Comparison of ENCODE assay signal across 26 cellular contexts in genomic region chr13:109191422-109191821, GRCh38.
"Had no signal": no experiment of that assay in that cellular context is flagged by ENCODE, and none has a peak within 500 bp of the region (broad histone marks: within the 10 kb centered on the region; RNA-seq: fewer than 3 reads in every experiment).

No MANE protein-coding gene starts in this region.

- H3K36me3 Mint-ChIP-seq: activated naive CD4-positive, alpha-beta T cell treated with anti-CD3 and anti-CD28 coated beads, Interleukin-2, amount 50 U/mL, for 24 hours; memory B cell; naive thymus-derived CD8-positive, alpha-beta T cell; stimulated activated effector memory CD8-positive, alpha-beta T cell treated with anti-CD3 and anti-CD28 coated beads, Interleukin-12 subunit alpha, Interleukin-12 subunit beta, amount 100 ng/mL, for 72 hours had no signal

- FAIRE-seq: small intestine had no signal

- H3K4me3 Mint-ChIP-seq: activated B cell treated with CpG ODN at 0.5 μM for 24 hours; activated CD8-positive, alpha-beta T cell treated with anti-CD3 and anti-CD28 coated beads for 36 hours; activated naive CD4-positive, alpha-beta T cell treated with anti-CD3 and anti-CD28 coated beads, Interleukin-2, amount 50 U/mL, for 24 hours; activated naive CD8-positive, alpha-beta T cell treated with anti-CD3 and anti-CD28 coated beads, Interleukin-2, amount 50 U/mL, for 24 hours; activated T-cell treated with anti-CD3 and anti-CD28 coated beads, Interleukin-2, amount 50 U/mL, for 4 hours; activated T-helper 17 cell treated with anti-CD3 and anti-CD28 coated beads, Interleukin-2, amount 50 U/mL, for 72 hours; central memory CD8-positive, alpha-beta T cell; dendritic cell treated with granulocyte-macrophage colony-stimulating factor and Interleukin-4, amounts not matched to agents 40 ng/mL and 50 ng/mL, for 4 days; endodermal cell; memory B cell; naive thymus-derived CD8-positive, alpha-beta T cell; stimulated activated effector memory CD8-positive, alpha-beta T cell treated with anti-CD3 and anti-CD28 coated beads, Interleukin-12 subunit alpha, Interleukin-12 subunit beta, amount 100 ng/mL, for 72 hours; stimulated activated naive CD8-positive, alpha-beta T cell treated with anti-CD3 and anti-CD28 coated beads, Interleukin-15, amount 100 ng/mL, for 72 hours; T-helper 2 cell treated with Interferon-gamma antibody and Interleukin-4, amounts not matched to agents 5 μg/mL and 100 μg/mL, for 36 hours had no signal

- H3K4me3 ChIP-seq: breast epithelium, sigmoid colon, upper lobe of left lung, vagina had no signal

- ATAC-seq: activated CD8-positive, alpha-beta T cell treated with anti-CD3 and anti-CD28 coated beads for 36 hours; activated naive CD8-positive, alpha-beta T cell treated with anti-CD3 and anti-CD28 coated beads, Interleukin-2, amount 50 U/mL, for 24 hours; activated T-cell treated with anti-CD3 and anti-CD28 coated beads, Interleukin-2, amount 50 U/mL, for 4 hours; activated T-helper 17 cell treated with anti-CD3 and anti-CD28 coated beads, Interleukin-2, amount 50 U/mL, for 72 hours; esophagus mucosa; foreskin keratinocyte; naive thymus-derived CD8-positive, alpha-beta T cell; stimulated activated effector memory CD8-positive, alpha-beta T cell treated with anti-CD3 and anti-CD28 coated beads, Interleukin-12 subunit alpha, Interleukin-12 subunit beta, amount 100 ng/mL, for 72 hours; stimulated activated naive CD8-positive, alpha-beta T cell treated with anti-CD3 and anti-CD28 coated beads, Interleukin-15, amount 100 ng/mL, for 72 hours had no signal

- H3K27ac ChIP-seq: breast epithelium, foreskin keratinocyte, sigmoid colon, upper lobe of left lung, vagina had no signal

- H3K4me1 Mint-ChIP-seq: activated B cell treated with CpG ODN at 0.5 μM for 24 hours; activated naive CD4-positive, alpha-beta T cell treated with anti-CD3 and anti-CD28 coated beads, Interleukin-2, amount 50 U/mL, for 24 hours; activated naive CD8-positive, alpha-beta T cell treated with anti-CD3 and anti-CD28 coated beads, Interleukin-2, amount 50 U/mL, for 24 hours; activated T-helper 17 cell treated with anti-CD3 and anti-CD28 coated beads, Interleukin-2, amount 50 U/mL, for 72 hours; central memory CD8-positive, alpha-beta T cell; memory B cell; naive thymus-derived CD8-positive, alpha-beta T cell; stimulated activated effector memory CD8-positive, alpha-beta T cell treated with anti-CD3 and anti-CD28 coated beads, Interleukin-12 subunit alpha, Interleukin-12 subunit beta, amount 100 ng/mL, for 72 hours; stimulated activated naive CD8-positive, alpha-beta T cell treated with anti-CD3 and anti-CD28 coated beads, Interleukin-15, amount 100 ng/mL, for 72 hours had no signal

- H3K36me3 ChIP-seq: breast epithelium, sigmoid colon, upper lobe of left lung, vagina had no signal

- H3K9me3 ChIP-seq: breast epithelium, sigmoid colon, upper lobe of left lung, vagina had no signal

- H3K27ac Mint-ChIP-seq: activated B cell treated with CpG ODN at 0.5 μM for 24 hours; activated CD8-positive, alpha-beta T cell treated with anti-CD3 and anti-CD28 coated beads for 36 hours; activated naive CD4-positive, alpha-beta T cell treated with anti-CD3 and anti-CD28 coated beads, Interleukin-2, amount 50 U/mL, for 24 hours; activated naive CD8-positive, alpha-beta T cell treated with anti-CD3 and anti-CD28 coated beads, Interleukin-2, amount 50 U/mL, for 24 hours; activated T-helper 17 cell treated with anti-CD3 and anti-CD28 coated beads, Interleukin-2, amount 50 U/mL, for 72 hours; dendritic cell treated with granulocyte-macrophage colony-stimulating factor and Interleukin-4, amounts not matched to agents 40 ng/mL and 50 ng/mL, for 4 days; endodermal cell; memory B cell; naive thymus-derived CD8-positive, alpha-beta T cell; stimulated activated effector memory CD8-positive, alpha-beta T cell treated with anti-CD3 and anti-CD28 coated beads, Interleukin-12 subunit alpha, Interleukin-12 subunit beta, amount 100 ng/mL, for 72 hours; stimulated activated naive CD8-positive, alpha-beta T cell treated with anti-CD3 and anti-CD28 coated beads, Interleukin-15, amount 100 ng/mL, for 72 hours; T-helper 2 cell treated with Interferon-gamma antibody and Interleukin-4, amounts not matched to agents 5 μg/mL and 100 μg/mL, for 36 hours had no signal

- H3K27me3 ChIP-seq: breast epithelium, foreskin keratinocyte, sigmoid colon, upper lobe of left lung, vagina had no signal

- H3K27me3 Mint-ChIP-seq: central memory CD8-positive, alpha-beta T cell had no signal

- H3K9me3 Mint-ChIP-seq: activated B cell treated with CpG ODN at 0.5 μM for 24 hours; activated CD8-positive, alpha-beta T cell treated with anti-CD3 and anti-CD28 coated beads for 36 hours; activated naive CD4-positive, alpha-beta T cell treated with anti-CD3 and anti-CD28 coated beads, Interleukin-2, amount 50 U/mL, for 24 hours; activated naive CD8-positive, alpha-beta T cell treated with anti-CD3 and anti-CD28 coated beads, Interleukin-2, amount 50 U/mL, for 24 hours; activated T-cell treated with anti-CD3 and anti-CD28 coated beads, Interleukin-2, amount 50 U/mL, for 4 hours; activated T-helper 17 cell treated with anti-CD3 and anti-CD28 coated beads, Interleukin-2, amount 50 U/mL, for 72 hours; dendritic cell treated with granulocyte-macrophage colony-stimulating factor and Interleukin-4, amounts not matched to agents 40 ng/mL and 50 ng/mL, for 4 days; endodermal cell; memory B cell; naive thymus-derived CD8-positive, alpha-beta T cell; stimulated activated naive CD8-positive, alpha-beta T cell treated with anti-CD3 and anti-CD28 coated beads, Interleukin-15, amount 100 ng/mL, for 72 hours; T-helper 2 cell treated with Interferon-gamma antibody and Interleukin-4, amounts not matched to agents 5 μg/mL and 100 μg/mL, for 36 hours had no signal

- DNase-seq: activated B cell treated with CpG ODN at 0.5 μM for 24 hours; activated CD4-positive, alpha-beta T cell treated with anti-CD3 and anti-CD28 coated beads, Interleukin-2, amount 50 U/mL, for 1 hour; activated CD8-positive, alpha-beta T cell treated with anti-CD3 and anti-CD28 coated beads for 36 hours; activated gamma-delta T cell treated with Interleukin-2 at 50 U/mL for 16 hours; activated naive CD8-positive, alpha-beta T cell treated with anti-CD3 and anti-CD28 coated beads, Interleukin-2, amount 50 U/mL, for 24 hours; activated T-cell treated with anti-CD3 and anti-CD28 coated beads, Interleukin-2, amount 50 U/mL, for 4 hours; endodermal cell; foreskin keratinocyte; naive thymus-derived CD8-positive, alpha-beta T cell; sigmoid colon; small intestine; stimulated activated CD4-positive, alpha-beta T cell treated with anti-CD3 and anti-CD28 coated beads, Interleukin-4, amount 100 ng/mL, for 24 hours; stimulated activated naive CD8-positive, alpha-beta T cell treated with anti-CD3 and anti-CD28 coated beads, Interleukin-15, amount 100 ng/mL, for 72 hours; substantia nigra; T-helper 1 cell; upper lobe of left lung had no signal

- H3K4me1 ChIP-seq: breast epithelium, sigmoid colon, upper lobe of left lung, vagina had no signal
